6 cellular contexts compared by ENCODE assay signal in genomic region chr16:2654949-2655348, GRCh38. TPM values are rescaled to one million over a fixed set of nuclear protein-coding genes. Genes with fewer than 3 reads are reported as not detected.
DNase-seq lines count a peak whose midpoint lies in the region; ATAC-seq, FAIRE-seq and TF ChIP-seq lines count a peak whose summit lies in the region.
"Not testable (repeated sequence)": the region's sequence is repeated elsewhere in the genome, so short reads cannot be mapped to it uniquely, and the experiment has no call there.

No MANE protein-coding gene starts in this region.

- peak; percentile 39 for ATAC-seq in GM23338
- peak; percentile 54 for ATAC-seq in body of pancreas
- peak; percentile 50 for ATAC-seq in Right ventricle myocardium superior (ENCODE audit: poor library complexity)
- ATAC-seq in left ventricle myocardium superior, result peak; percentile 47
- peak; percentile 11 for ATAC-seq in HepG2
- ATAC-seq in pancreas, result peak; percentile 32 to 78 (median 55)

- not testable (repeated sequence) for H3K4me3 Mint-ChIP-seq in GM23338

- BruUV-seq in HepG2 (replicated peaks; lab: Mats Ljungman, UMichigan), result not testable (repeated sequence)

- CTCF ChIA-PET in HepG2 (lab: Yijun Ruan, JAX; ENCODE audit: low intra/inter-chr PET ratio, low total read pairs), result not testable (repeated sequence)

- intact Hi-C loops in body of pancreas (cut with DNase I); Right ventricle myocardium superior (cut with DNase I); left ventricle myocardium superior (cut with micrococcal nuclease); HepG2 (cut with micrococcal nuclease; ENCODE audit: unreplicated experiment); pancreas (cut with DNase I): not testable (repeated sequence)

- H3K4me2 ChIP-seq in GM23338; HepG2 (ENCODE audit: low read depth, low read length): not testable (repeated sequence)

- H3K27ac Mint-ChIP-seq in GM23338, result not testable (repeated sequence)

- H3K36me3 ChIP-seq in GM23338 (ENCODE audit: insufficient read depth); body of pancreas (replicated peaks in 1 of 2; ENCODE audit: insufficient read depth in 1 of 2, low read depth in 2 of 2); HepG2 (replicated peaks in 1 of 2; ENCODE audit: control insufficient read depth in 1 of 2, insufficient read depth in 2 of 2, low read length in 2 of 2); pancreas: not testable (repeated sequence)

- H3K27ac ChIP-seq in GM23338 (ENCODE audit: low read depth); body of pancreas; HepG2 (ENCODE audit: extremely low read length, insufficient read depth, low read length); pancreas: not testable (repeated sequence)

- not testable (repeated sequence) for DNase-seq in GM23338 (ENCODE audit: low spot score); body of pancreas; Right ventricle myocardium superior; left ventricle myocardium superior; HepG2 (ENCODE audit: low spot score)
- DNase-seq in pancreas, result peak in 1 of 6 donors; percentile 5

- not testable (repeated sequence) for TF ChIP-seq POLR2A in body of pancreas (IDR thresholded peaks at IDR 0.05); HepG2 (IDR thresholded peaks at IDR 0.05; ENCODE audit: insufficient read depth in 1 of 2, low read depth in 2 of 2, low read length in 2 of 2)

- H3K27me3 Mint-ChIP-seq in GM23338 (ENCODE audit: insufficient read depth, low read depth, poor library complexity), result not testable (repeated sequence)

- H3K4me3 ChIP-seq in GM23338; body of pancreas; HepG2 (replicated peaks in 1 of 3; ENCODE audit: insufficient read depth in 1 of 3, low read depth in 2 of 3, low read length in 3 of 3); pancreas: not testable (repeated sequence)

- not testable (repeated sequence) for H3K36me3 Mint-ChIP-seq in GM23338 (ENCODE audit: low read depth)

- not testable (repeated sequence) for H3F3A ChIP-seq in GM23338 (replicated peaks; ENCODE audit: low read depth)

- not testable (repeated sequence) for FAIRE-seq in HepG2 (lab: Jason Lieb, UNC); pancreas (lab: Jason Lieb, UNC)

- not testable (repeated sequence) for H3K9me3 Mint-ChIP-seq in GM23338

- not testable (repeated sequence) for H3K4me1 Mint-ChIP-seq in GM23338

- H3K4me1 ChIP-seq in GM23338 (ENCODE audit: insufficient read depth); body of pancreas; pancreas: not testable (repeated sequence)
- peaks cover 37% of the 10 kb centered on the region for H3K4me1 ChIP-seq in HepG2 (ENCODE audit: insufficient read depth, low read length)

- not testable (repeated sequence) for H3K27me3 ChIP-seq in GM23338 (ENCODE audit: insufficient read depth); body of pancreas; HepG2 (ENCODE audit: control insufficient read depth in 1 of 2, insufficient read depth in 2 of 2, low read length in 2 of 2); pancreas

- H3K79me2 ChIP-seq in GM23338 (replicated peaks; ENCODE audit: insufficient read depth); HepG2 (ENCODE audit: insufficient read depth, low read length): not testable (repeated sequence)

- not testable (repeated sequence) for TF ChIP-seq EP300 in HepG2 (IDR thresholded peaks at IDR 0.05; ENCODE audit: low read depth in 2 of 2, low read length in 2 of 2); HepG2 (CRISPR knock-in tag; IDR thresholded peaks at IDR 0.05; ENCODE audit: borderline replicate concordance)

- not testable (repeated sequence) for H3K9me3 ChIP-seq in body of pancreas; HepG2 (ENCODE audit: low read length); pancreas

- H3K9ac ChIP-seq in HepG2 (ENCODE audit: insufficient read depth, low read depth, low read length), result not testable (repeated sequence)

- not testable (repeated sequence) for H3K9me2 ChIP-seq in GM23338 (ENCODE audit: insufficient read depth)

- not testable (repeated sequence) for H4K20me1 ChIP-seq in GM23338 (replicated peaks; ENCODE audit: insufficient read depth); HepG2 (ENCODE audit: insufficient read depth, low read length)

- WGBS in body of pancreas, 2 donors, result no CpG with 5 or more reads among the region's 8 CpGs
- no CpG with 5 or more reads among the region's 8 CpGs for WGBS in HepG2 (ENCODE audit: low lambda C conversion rate)
- 33 to 34% methylated on average over 1 to 2 of the region's 8 CpGs for WGBS in pancreas, 2 donors

- TF ChIP-seq CTCF in GM23338 (conservative IDR thresholded peaks at IDR 0.05; ENCODE audit: low read depth in 2 of 2); body of pancreas (IDR thresholded peaks at IDR 0.05); HepG2 (CRISPR knock-in tag; IDR thresholded peaks at IDR 0.05); pancreas (IDR thresholded peaks at IDR 0.05): not testable (repeated sequence)

- POLR2A ChIA-PET in HepG2 (lab: Yijun Ruan, JAX), result not testable (repeated sequence)

- TF ChIP-seq RAD21 in HepG2 (CRISPR knock-in tag; IDR thresholded peaks at IDR 0.05), result not testable (repeated sequence)

- in situ Hi-C loops in HepG2 (cut with HindIII; ENCODE audit: extremely low pct_ligation_motif_present, low pct_unique_long_range_greater_than_20kb), result not testable (repeated sequence)

- not testable (repeated sequence) for H2AFZ ChIP-seq in GM23338; HepG2 (ENCODE audit: low read length)

RNA-seq across cellular contexts. Expression of gene KCTD5, which starts 27.4 kb away (rescaled TPM):
- 26.1 and 31.8 TPM in 2 replicates for total RNA-seq in GM23338 (2014; rRNA removed; shearing (Covaris generic))
- 18.5 and 19.7 TPM in 2 replicates for polyA plus RNA-seq in GM23338 (2016; fragmentation: Nextera tagmentation; extraction: Ambion mirVana)
- 1 to 10 TPM; 6.2 to 7.3 TPM for total RNA-seq in body of pancreas
- total RNA-seq in Right ventricle myocardium superior, result 9.8 TPM
- total RNA-seq in left ventricle myocardium superior, result 10.4 TPM
- 29.8 and 31.0 TPM in 2 replicates for total RNA-seq in HepG2 (2016; rRNA removed; fragmentation: Illumina TruSeq; extraction: Trizol)
- 5.0 and 5.1 TPM in 2 replicates for total RNA-seq in HepG2 (2016; cell fraction: cytosol; rRNA removed; fragmentation: Illumina TruSeq; extraction: Trizol; ENCODE audit: low read depth)
- total RNA-seq in HepG2 (2016; cell fraction: insoluble cytoplasmic fraction; rRNA removed; fragmentation: Illumina TruSeq; extraction: Trizol), result 27.9 and 29.1 TPM in 2 replicates
- 14.7 and 15.1 TPM in 2 replicates for total RNA-seq in HepG2 (2016; cell fraction: membrane; rRNA removed; fragmentation: Illumina TruSeq; extraction: Trizol)
- 13.3 and 14.3 TPM in 2 replicates for total RNA-seq in HepG2 (2016; cell fraction: nucleus; rRNA removed; fragmentation: Illumina TruSeq; extraction: Trizol)
- 25.4 and 30.1 TPM in 2 replicates for polyA plus RNA-seq in HepG2 (2011; rRNA removed)
- polyA plus RNA-seq in HepG2 (2011; cell fraction: cytosol; rRNA removed), result 33.9 and 64.2 TPM in 2 replicates
- 25.5 and 25.6 TPM in 2 replicates for polyA plus RNA-seq in HepG2 (2011; cell fraction: nucleus; rRNA removed)
- polyA plus RNA-seq in HepG2 (2012), result 16.3 and 19.0 TPM in 2 replicates
- 3.8 and 4.0 TPM in 2 replicates for polyA plus RNA-seq in HepG2 (2016; cell fraction: cytosol; fragmentation: Illumina TruSeq; extraction: Trizol; ENCODE audit: low read depth)
- 32.7 and 37.0 TPM in 2 replicates for polyA plus RNA-seq in HepG2 (2016; cell fraction: insoluble cytoplasmic fraction; fragmentation: Illumina TruSeq; extraction: Trizol; ENCODE audit: low read depth)
- 9.8 and 10.5 TPM in 2 replicates for polyA plus RNA-seq in HepG2 (2016; cell fraction: membrane; fragmentation: Illumina TruSeq; extraction: Trizol; ENCODE audit: low read depth)
- 21.4 and 22.6 TPM in 2 replicates for polyA plus RNA-seq in HepG2 (2016; cell fraction: nucleus; fragmentation: Illumina TruSeq; extraction: Trizol; ENCODE audit: insufficient read depth, low read depth)
- 23.0 and 26.3 TPM in 2 replicates for polyA minus RNA-seq in HepG2 (2011; rRNA and poly(A)+ RNA removed; ENCODE audit: low replicate concordance)
- 12.8 and 16.6 TPM in 2 replicates for polyA minus RNA-seq in HepG2 (2011; cell fraction: cytosol; rRNA and poly(A)+ RNA removed)
- 11.3 and 13.7 TPM in 2 replicates for polyA minus RNA-seq in HepG2 (2011; cell fraction: nucleus; rRNA and poly(A)+ RNA removed)
- total RNA-seq in pancreas, result 1 to 10 TPM; 4.5 to 8.9 (median 6.7) TPM
- polyA plus RNA-seq in pancreas, result 1 to 10 TPM; 6.3 to 7.7 TPM
